In genomic region chr22:41589601-41590365, GRCh38 we compare ENCODE assay signal across 8 cellular contexts. TPM values are rescaled to one million over a fixed set of nuclear protein-coding genes. Genes with fewer than 3 reads are reported as not detected.
DNase-seq lines count a peak whose midpoint lies in the region; ATAC-seq and TF ChIP-seq lines count a peak whose summit lies in the region.

PMM1 (minus strand) TSS chr22:41589840; CDS start chr22:41589805, 35 bp downstream.

- H3K36me3 Mint-ChIP-seq in activated T-cell treated with anti-CD3 and anti-CD28 coated beads, Interleukin-2, amount 50 U/mL, for 24 hours (ENCODE audit: low read depth): peaks cover 14% of the 10 kb centered on the region

- H3K27ac ChIP-seq in esophagus (ENCODE audit: low read depth in 2 of 2, low read length in 1 of 2): peak within 1 kb of the TSS; percentile 66 to 91

- peak; percentile 84 for ATAC-seq in GM21717 (IDR thresholded peaks at IDR 0.05; ENCODE audit: unreplicated experiment)

- H3K9me3 ChIP-seq in esophagus (ENCODE audit: control insufficient read depth in 2 of 2, insufficient read depth in 1 of 2, low read depth in 1 of 2, low read length in 1 of 2): no peaks in the 10 kb centered on the region
- H3K9me3 ChIP-seq in mucosa of stomach (ENCODE audit: control insufficient read depth, low read length): no peaks in the 10 kb centered on the region

- 0% methylated on average over 54 of the region's 54 CpGs for WGBS in esophagus, 2 donors

- no peaks in the 10 kb centered on the region for H3K9me3 Mint-ChIP-seq in activated T-cell treated with anti-CD3 and anti-CD28 coated beads, Interleukin-2, amount 50 U/mL, for 24 hours

- peaks cover 0 to 3% of the 10 kb centered on the region in 2 donors for H3K4me1 ChIP-seq in esophagus (ENCODE audit: control insufficient read depth in 2 of 2, insufficient read depth in 2 of 2, low read length in 1 of 2)
- H3K4me1 ChIP-seq in mucosa of stomach (ENCODE audit: control insufficient read depth, insufficient read depth, low read length): peaks cover 25% of the 10 kb centered on the region

- H3K27me3 ChIP-seq in esophagus (ENCODE audit: control insufficient read depth in 1 of 2, insufficient read depth in 2 of 2, low read length in 2 of 2): no peaks in the 10 kb centered on the region
- H3K27me3 ChIP-seq in mucosa of stomach (ENCODE audit: control insufficient read depth, insufficient read depth, low read length): no peaks in the 10 kb centered on the region

- no peaks in the 10 kb centered on the region for H3K27me3 Mint-ChIP-seq in activated T-cell treated with anti-CD3 and anti-CD28 coated beads, Interleukin-2, amount 50 U/mL, for 24 hours

- H3K4me3 Mint-ChIP-seq in activated T-cell treated with anti-CD3 and anti-CD28 coated beads, Interleukin-2, amount 50 U/mL, for 24 hours: peak within 1 kb of the TSS; percentile 92

- H3K4me3 ChIP-seq in esophagus (ENCODE audit: low read depth in 1 of 2, low read length in 2 of 2) (peak within 1 kb of the TSS; percentile 70 to 80), mucosa of stomach (ENCODE audit: low read length) (peak within 1 kb of the TSS; percentile 14)

- peak within 1 kb of the TSS; percentile 93 for H3K27ac Mint-ChIP-seq in activated T-cell treated with anti-CD3 and anti-CD28 coated beads, Interleukin-2, amount 50 U/mL, for 24 hours

- H3K36me3 ChIP-seq in esophagus (ENCODE audit: control insufficient read depth in 2 of 2, insufficient read depth in 2 of 2, low read length in 1 of 2): peaks cover 0 to 2% of the 10 kb centered on the region in 2 donors
- no peaks in the 10 kb centered on the region for H3K36me3 ChIP-seq in mucosa of stomach (ENCODE audit: control insufficient read depth, insufficient read depth, low read length)

- peak; percentile 98 for DNase-seq in DMS153 treated with DMSO at 0.1 percent for 48 hours (lab: John Stamatoyannopoulos, UW; ENCODE audit: unreplicated experiment)
- peak; percentile 100 for DNase-seq in KBM-7
- peak; percentile 100 for DNase-seq in activated T-cell treated with anti-CD3 and anti-CD28 coated beads, Interleukin-2, amount 50 U/mL, for 24 hours
- DNase-seq in stimulated activated CD8-positive, alpha-beta memory T cell treated with anti-CD3 and anti-CD28 coated beads, Interleukin-7, amount 100 ng/mL, for 1 hour (ENCODE audit: low read depth in 2 of 2): peak; percentile 100

- in situ Hi-C loops in KBM-7 (cut with MboI; ENCODE audit: low pct_unique_long_range_greater_than_20kb, low sequenced_read_pairs): loop anchor here (10.0 kb wide), 1 partner anchor 55 kb away; no protein-coding TSS in a partner anchor

- peak within 1 kb of the TSS; percentile 88 for H3K9ac ChIP-seq in mucosa of stomach (ENCODE audit: low read length)

- peaks cover 23% of the 10 kb centered on the region for H3K4me1 Mint-ChIP-seq in activated T-cell treated with anti-CD3 and anti-CD28 coated beads, Interleukin-2, amount 50 U/mL, for 24 hours (ENCODE audit: low read depth)

TF ChIP-seq in PFSK-1, 5 proteins besides CTCF, POLR2A, EP300 and RAD21:
- TF ChIP-seq POLR2AphosphoS5 (IDR thresholded peaks at IDR 0.05; ENCODE audit: low read depth, low read length) (peak; percentile 77), TAF1 (IDR thresholded peaks at IDR 0.05; ENCODE audit: borderline replicate concordance, insufficient read depth, low read length) (0 out of 2 replicates have a peak, but pooled peaks have one; percentile 53), FOXP2 (optimal IDR thresholded peaks at IDR 0.05; ENCODE audit: borderline replicate concordance, extremely low read depth, extremely low read length, insufficient read depth) (peak; percentile 90), REST (IDR thresholded peaks at IDR 0.05; ENCODE audit: insufficient read depth in 1 of 2, low read depth in 2 of 2, low read length in 2 of 2) (no peak), SIN3A (IDR thresholded peaks at IDR 0.05; ENCODE audit: borderline replicate concordance, insufficient read depth, low read length) (0 out of 2 replicates have a peak, but pooled peaks have one; percentile 39)

RNA-seq across cellular contexts. Expression of gene PMM1, which starts in this region (rescaled TPM):
- 113 TPM for polyA plus RNA-seq in PFSK-1 (2012; ENCODE audit: insufficient read length, low read depth)
- 10 to 100 TPM; 76.2 to 85.4 TPM for polyA plus RNA-seq in esophagus

Comparison
In these comparisons a context has a peak if more than half of its experiments do, and no peak if none do; other contexts are left out.
1. Peak in every context shown above with its lines: DNase-seq, ATAC-seq, H3K4me3 ChIP-seq and H3K27ac ChIP-seq.